In the genomic region with DNA sequence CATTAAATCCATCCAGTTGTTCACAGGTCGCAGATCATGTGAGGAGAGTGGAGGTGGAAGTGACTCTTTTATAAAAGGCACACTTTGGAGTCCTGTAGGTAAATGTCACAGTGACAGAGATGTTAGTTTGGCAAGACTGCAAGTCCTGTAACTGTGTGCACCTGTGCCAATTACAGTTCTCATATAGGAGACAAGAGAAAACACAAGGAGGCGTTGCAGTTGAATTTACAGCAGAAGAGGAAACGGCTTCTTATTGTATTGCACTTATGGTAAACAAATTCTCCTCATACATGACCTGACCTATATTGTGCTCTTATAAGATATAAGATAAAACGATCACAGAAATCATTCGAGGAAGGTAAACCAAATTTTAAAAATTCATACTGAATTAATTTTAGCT, we compare ENCODE assay signal across 25 cellular contexts.
DNase-seq lines count a peak whose midpoint lies in the region; ATAC-seq and TF ChIP-seq lines count a peak whose summit lies in the region.
"Had no signal": no experiment of that assay in that cellular context is flagged by ENCODE, and none has a peak within 500 bp of the region (broad histone marks: within the 10 kb centered on the region; RNA-seq: fewer than 3 reads in every experiment).

No MANE protein-coding gene starts in this region.

- DNase-seq in NCI-H82 (lab: John Stamatoyannopoulos, UW): peak; percentile 21
- DNase-seq in NCI-H82 treated with DMSO at 0.1 percent for 48 hours (lab: John Stamatoyannopoulos, UW; ENCODE audit: unreplicated experiment): no peak
- peak; percentile 15 for DNase-seq in NCI-H2081 treated with DMSO at 0.1 percent for 48 hours (lab: John Stamatoyannopoulos, UW)
- DNase-seq in OCI-M1 (lab: John Stamatoyannopoulos, UW): peak; percentile 6
- peak; percentile 3 for DNase-seq in osteoblast (ENCODE audit: insufficient read length, low spot score, missing footprints)
- no peak for DNase-seq in SK-N-DZ (ENCODE audit: low spot score)
- no peak for DNase-seq in cardiac septum (ENCODE audit: low spot score)
- DNase-seq: activated B cell treated with CpG ODN at 0.5 μM for 24 hours; aorta; Caco-2; caudate nucleus; DND-41; left ventricle myocardium superior; midbrain; natural killer cell; spleen; stimulated activated CD4-positive, alpha-beta T cell treated with anti-CD3 and anti-CD28 coated beads, Interleukin-4, amount 100 ng/mL, for 1 hour; SW 1271; uterus had no signal

- H3K4me3 Mint-ChIP-seq in activated T-helper 17 cell treated with anti-CD3 and anti-CD28 coated beads, Interleukin-2, amount 50 U/mL, for 72 hours: no peak overlapping the region
- H3K4me3 Mint-ChIP-seq: activated B cell treated with CpG ODN at 0.5 μM for 24 hours; activated naive CD4-positive, alpha-beta T cell treated with anti-CD3 and anti-CD28 coated beads, Interleukin-2, amount 50 U/mL, for 24 hours; natural killer cell; stimulated activated memory B cell treated with anti-CD40 and anti-IgM and Interleukin-4, amounts not matched to agents 10 μg/mL and 1 μg/mL and 100 μg/mL, for 72 hours had no signal

- H3K4me1 ChIP-seq in osteoblast (ENCODE audit: insufficient read depth, low read length): no peaks in the 10 kb centered on the region
- H3K4me1 ChIP-seq: A549, Caco-2, uterus had no signal

- no peak for ATAC-seq in activated T-helper 17 cell treated with anti-CD3 and anti-CD28 coated beads, Interleukin-2, amount 50 U/mL, for 72 hours (replicated peaks)
- ATAC-seq: A549; HCT116; left ventricle myocardium superior; natural killer cell; Right ventricle myocardium inferior; stimulated activated memory B cell treated with anti-CD40 and anti-IgM and Interleukin-4, amounts not matched to agents 10 μg/mL and 1 μg/mL and 100 μg/mL, for 72 hours had no signal

- no peaks in the 10 kb centered on the region for H3K36me3 Mint-ChIP-seq in activated T-helper 17 cell treated with anti-CD3 and anti-CD28 coated beads, Interleukin-2, amount 50 U/mL, for 72 hours (ENCODE audit: low read depth)
- H3K36me3 Mint-ChIP-seq: activated naive CD4-positive, alpha-beta T cell treated with anti-CD3 and anti-CD28 coated beads, Interleukin-2, amount 50 U/mL, for 24 hours; natural killer cell; stimulated activated memory B cell treated with anti-CD40 and anti-IgM and Interleukin-4, amounts not matched to agents 10 μg/mL and 1 μg/mL and 100 μg/mL, for 72 hours had no signal

- H3K9me3 Mint-ChIP-seq in activated T-helper 17 cell treated with anti-CD3 and anti-CD28 coated beads, Interleukin-2, amount 50 U/mL, for 72 hours: peaks cover 3% of the 10 kb centered on the region
- H3K9me3 Mint-ChIP-seq: activated B cell treated with CpG ODN at 0.5 μM for 24 hours; activated naive CD4-positive, alpha-beta T cell treated with anti-CD3 and anti-CD28 coated beads, Interleukin-2, amount 50 U/mL, for 24 hours; stimulated activated memory B cell treated with anti-CD40 and anti-IgM and Interleukin-4, amounts not matched to agents 10 μg/mL and 1 μg/mL and 100 μg/mL, for 72 hours had no signal

- H2AFZ ChIP-seq in osteoblast (ENCODE audit: low read length): no peak overlapping the region

- no peaks in the 10 kb centered on the region for H3K79me2 ChIP-seq in osteoblast (ENCODE audit: insufficient read depth, low read length)

- intact Hi-C loops in cardiac septum (cut with DNase I): no loop called here

- H3K9me3 ChIP-seq in osteoblast (ENCODE audit: low read depth, low read length): no peaks in the 10 kb centered on the region
- H3K9me3 ChIP-seq: A549, Caco-2, spleen, uterus had no signal

- H3K27me3 ChIP-seq in osteoblast (ENCODE audit: insufficient read depth, low read length): no peaks in the 10 kb centered on the region
- H3K27me3 ChIP-seq: spleen, uterus had no signal

- no peaks in the 10 kb centered on the region for H3K36me3 ChIP-seq in osteoblast (ENCODE audit: insufficient read depth, low read length)
- H3K36me3 ChIP-seq: spleen, uterus had no signal

- no peak overlapping the region for H3K4me3 ChIP-seq in osteoblast (ENCODE audit: insufficient read depth, low read length)
- H3K4me3 ChIP-seq: A549, spleen, uterus had no signal

- no peak for TF ChIP-seq CTCF in osteoblast (IDR thresholded peaks at IDR 0.05; ENCODE audit: extremely low read depth, low read depth, low read length)

- no peaks in the 10 kb centered on the region for H4K20me1 ChIP-seq in osteoblast (ENCODE audit: insufficient read depth, low read length)

- H3K27me3 Mint-ChIP-seq in activated T-helper 17 cell treated with anti-CD3 and anti-CD28 coated beads, Interleukin-2, amount 50 U/mL, for 72 hours: no peaks in the 10 kb centered on the region
- H3K27me3 Mint-ChIP-seq: activated B cell treated with CpG ODN at 0.5 μM for 24 hours; activated naive CD4-positive, alpha-beta T cell treated with anti-CD3 and anti-CD28 coated beads, Interleukin-2, amount 50 U/mL, for 24 hours; stimulated activated memory B cell treated with anti-CD40 and anti-IgM and Interleukin-4, amounts not matched to agents 10 μg/mL and 1 μg/mL and 100 μg/mL, for 72 hours had no signal

- no peak overlapping the region for H3K4me2 ChIP-seq in osteoblast (ENCODE audit: insufficient read depth, low read length)
- H3K4me2 ChIP-seq: A549 had no signal

- H3K4me1 Mint-ChIP-seq in activated T-helper 17 cell treated with anti-CD3 and anti-CD28 coated beads, Interleukin-2, amount 50 U/mL, for 72 hours: no peaks in the 10 kb centered on the region
- H3K4me1 Mint-ChIP-seq: activated B cell treated with CpG ODN at 0.5 μM for 24 hours; activated naive CD4-positive, alpha-beta T cell treated with anti-CD3 and anti-CD28 coated beads, Interleukin-2, amount 50 U/mL, for 24 hours; natural killer cell; stimulated activated memory B cell treated with anti-CD40 and anti-IgM and Interleukin-4, amounts not matched to agents 10 μg/mL and 1 μg/mL and 100 μg/mL, for 72 hours had no signal

- no peak overlapping the region for H3K27ac ChIP-seq in osteoblast (ENCODE audit: low read depth, low read length)
- H3K27ac ChIP-seq: A549, spleen, uterus had no signal

- no peak overlapping the region for H3K27ac Mint-ChIP-seq in activated T-helper 17 cell treated with anti-CD3 and anti-CD28 coated beads, Interleukin-2, amount 50 U/mL, for 72 hours
- H3K27ac Mint-ChIP-seq: activated B cell treated with CpG ODN at 0.5 μM for 24 hours; activated naive CD4-positive, alpha-beta T cell treated with anti-CD3 and anti-CD28 coated beads, Interleukin-2, amount 50 U/mL, for 24 hours; natural killer cell; stimulated activated memory B cell treated with anti-CD40 and anti-IgM and Interleukin-4, amounts not matched to agents 10 μg/mL and 1 μg/mL and 100 μg/mL, for 72 hours had no signal

Comparison
In these comparisons a context has a peak if more than half of its experiments do, and no peak if none do; other contexts are left out.
1. DNase-seq: peak in NCI-H82 (single experiment), NCI-H2081 treated with DMSO at 0.1 percent for 48 hours (single experiment), OCI-M1 (single experiment) and osteoblast (single experiment); none in NCI-H82 treated with DMSO at 0.1 percent for 48 hours (single experiment), SK-N-DZ (single experiment) and cardiac septum (single experiment).